In genomic region chr3:9780920-9781319, GRCh38 we compare ENCODE assay signal across 14 cellular contexts. TPM values are rescaled to one million over a fixed set of nuclear protein-coding genes. Genes with fewer than 3 reads are reported as not detected.
DNase-seq lines count a peak whose midpoint lies in the region; ATAC-seq and TF ChIP-seq lines count a peak whose summit lies in the region.
"Had no signal": no experiment of that assay in that cellular context is flagged by ENCODE, and none has a peak within 500 bp of the region (broad histone marks: within the 10 kb centered on the region; RNA-seq: fewer than 3 reads in every experiment).

No MANE protein-coding gene starts in this region.

- no peaks in the 10 kb centered on the region for H3K27me3 Mint-ChIP-seq in activated T-cell treated with anti-CD3 and anti-CD28 coated beads, Interleukin-2, amount 50 U/mL, for 72 hours (ENCODE audit: low read depth)
- no peaks in the 10 kb centered on the region for H3K27me3 Mint-ChIP-seq in activated T-cell treated with anti-CD3 and anti-CD28 coated beads, Interleukin-2, amount 50 U/mL, for 4 hours (ENCODE audit: low read depth)
- H3K27me3 Mint-ChIP-seq in T-cell, result no peaks in the 10 kb centered on the region
- H3K27me3 Mint-ChIP-seq in stimulated activated memory B cell treated with anti-CD40 and anti-IgM and Interleukin-4, amounts not matched to agents 10 μg/mL and 1 μg/mL and 100 μg/mL, for 72 hours, result no peaks in the 10 kb centered on the region

- TF ChIP-seq CTCF in dorsolateral prefrontal cortex (IDR thresholded peaks at IDR 0.05 in 54 of 56, conservative IDR thresholded peaks at IDR 0.05 in 2 of 56; ENCODE audit: low read depth in 1 of 56, partially characterized antibody in 56 of 56) (no peak), GM13976 (IDR thresholded peaks at IDR 0.05; ENCODE audit: borderline replicate concordance, control extremely low read depth, extremely low read depth, insufficient read depth, missing control alignments) (no peak)

- POLR2A ChIA-PET in T-cell (lab: Charles Lee), result interaction anchor here (0.6 to 1.0 kb wide), 3 partner anchors 12 to 110 kb away, joined by 3 to 4 read pairs (median 3); partner anchors contain the start of genes ARPC4 (in 1 of the 2) and TADA3 (in 1 of the 2)

- H3K27ac ChIP-seq in dorsolateral prefrontal cortex, result peak overlapping the region in 46 of 59 donors; percentile 3 to 78 (median 60)

- H3K27me3 ChIP-seq in dorsolateral prefrontal cortex, result no peaks in the 10 kb centered on the region

- intact Hi-C loops in dorsolateral prefrontal cortex (cut with DNase I), result no loop called here

- H3K4me3 ChIP-seq in dorsolateral prefrontal cortex, result no peak overlapping the region
- H3K4me3 ChIP-seq: K562, thoracic aorta had no signal

- peaks cover 74% of the 10 kb centered on the region for H3K4me1 Mint-ChIP-seq in activated T-cell treated with anti-CD3 and anti-CD28 coated beads, Interleukin-2, amount 50 U/mL, for 72 hours (ENCODE audit: low read depth)
- peaks cover 61% of the 10 kb centered on the region for H3K4me1 Mint-ChIP-seq in activated T-cell treated with anti-CD3 and anti-CD28 coated beads, Interleukin-2, amount 50 U/mL, for 4 hours (ENCODE audit: low read depth)
- peaks cover 46 to 67% (median 54%) of the 10 kb centered on the region in 3 donors for H3K4me1 Mint-ChIP-seq in T-cell
- H3K4me1 Mint-ChIP-seq in stimulated activated memory B cell treated with anti-CD40 and anti-IgM and Interleukin-4, amounts not matched to agents 10 μg/mL and 1 μg/mL and 100 μg/mL, for 72 hours, result peaks cover 63% of the 10 kb centered on the region

- H3K27ac Mint-ChIP-seq in activated T-cell treated with anti-CD3 and anti-CD28 coated beads, Interleukin-2, amount 50 U/mL, for 72 hours, result peak overlapping the region; percentile 81
- H3K27ac Mint-ChIP-seq in T-cell, result peak overlapping the region; percentile 21 to 84
- H3K27ac Mint-ChIP-seq in stimulated activated memory B cell treated with anti-CD40 and anti-IgM and Interleukin-4, amounts not matched to agents 10 μg/mL and 1 μg/mL and 100 μg/mL, for 72 hours, result peak overlapping the region; percentile 97

- H3K9me3 Mint-ChIP-seq in activated T-cell treated with anti-CD3 and anti-CD28 coated beads, Interleukin-2, amount 50 U/mL, for 72 hours, result peaks cover 0 to 3% of the 10 kb centered on the region in 2 donors
- H3K9me3 Mint-ChIP-seq in activated T-cell treated with anti-CD3 and anti-CD28 coated beads, Interleukin-2, amount 50 U/mL, for 4 hours, result no peaks in the 10 kb centered on the region
- H3K9me3 Mint-ChIP-seq in T-cell, result no peaks in the 10 kb centered on the region
- no peaks in the 10 kb centered on the region for H3K9me3 Mint-ChIP-seq in stimulated activated memory B cell treated with anti-CD40 and anti-IgM and Interleukin-4, amounts not matched to agents 10 μg/mL and 1 μg/mL and 100 μg/mL, for 72 hours

- CTCF ChIA-PET in T-cell (lab: Charles Lee), result interaction anchor here in 1 of 2 donors (0.7 to 1.2 kb wide), 2 partner anchors 17 to 54 kb away, joined by 3 read pairs; no protein-coding TSS in a partner anchor

- in situ Hi-C loops in GM13976 (cut with MboI; ENCODE audit: low sequenced_read_pairs, unreplicated experiment), result no loop called here

- DNase-seq in activated T-cell treated with anti-CD3 and anti-CD28 coated beads, Interleukin-2, amount 50 U/mL, for 72 hours, result no peak
- DNase-seq in activated T-cell treated with anti-CD3 and anti-CD28 coated beads, Interleukin-2, amount 50 U/mL, for 4 hours, result no peak
- DNase-seq in T-cell, result no peak
- no peak for DNase-seq in dorsolateral prefrontal cortex
- no peak for DNase-seq in GM13976 (ENCODE audit: low spot score)
- DNase-seq in inferior parietal cortex (ENCODE audit: extremely low spot score), result no peak
- DNase-seq: amniotic stem cell, H7, mesendoderm, NCI-H510A treated with DMSO at 0.1 percent for 48 hours had no signal

- H3K4me3 Mint-ChIP-seq in activated T-cell treated with anti-CD3 and anti-CD28 coated beads, Interleukin-2, amount 50 U/mL, for 72 hours, result peak overlapping the region; percentile 42 to 82
- H3K4me3 Mint-ChIP-seq in activated T-cell treated with anti-CD3 and anti-CD28 coated beads, Interleukin-2, amount 50 U/mL, for 4 hours, result no peak overlapping the region
- peak overlapping the region in 1 of 3 donors; percentile 71 for H3K4me3 Mint-ChIP-seq in T-cell
- H3K4me3 Mint-ChIP-seq in stimulated activated memory B cell treated with anti-CD40 and anti-IgM and Interleukin-4, amounts not matched to agents 10 μg/mL and 1 μg/mL and 100 μg/mL, for 72 hours, result peak overlapping the region; percentile 55

- peaks cover 13 to 25% of the 10 kb centered on the region in 2 donors for H3K36me3 Mint-ChIP-seq in activated T-cell treated with anti-CD3 and anti-CD28 coated beads, Interleukin-2, amount 50 U/mL, for 72 hours (ENCODE audit: insufficient read depth in 2 of 2)
- H3K36me3 Mint-ChIP-seq in activated T-cell treated with anti-CD3 and anti-CD28 coated beads, Interleukin-2, amount 50 U/mL, for 4 hours (ENCODE audit: insufficient read depth), result peaks cover 20% of the 10 kb centered on the region
- peaks cover 24% of the 10 kb centered on the region for H3K36me3 Mint-ChIP-seq in T-cell
- H3K36me3 Mint-ChIP-seq in stimulated activated memory B cell treated with anti-CD40 and anti-IgM and Interleukin-4, amounts not matched to agents 10 μg/mL and 1 μg/mL and 100 μg/mL, for 72 hours, result peaks cover 40% of the 10 kb centered on the region

- no peak for ATAC-seq in activated T-cell treated with anti-CD3 and anti-CD28 coated beads, Interleukin-2, amount 50 U/mL, for 72 hours (replicated peaks in 1 of 2)
- ATAC-seq in activated T-cell treated with anti-CD3 and anti-CD28 coated beads, Interleukin-2, amount 50 U/mL, for 4 hours, result no peak
- no peak for ATAC-seq in T-cell (replicated peaks in 1 of 4)
- no peak for ATAC-seq in stimulated activated memory B cell treated with anti-CD40 and anti-IgM and Interleukin-4, amounts not matched to agents 10 μg/mL and 1 μg/mL and 100 μg/mL, for 72 hours
- no peak for ATAC-seq in GM18870 (IDR thresholded peaks at IDR 0.05; ENCODE audit: unreplicated experiment)
- ATAC-seq: K562 had no signal

RNA-seq across cellular contexts. Expression of gene CAMK1, which starts 11.2 kb away (rescaled TPM):
- total RNA-seq in activated T-cell treated with anti-CD3 and anti-CD28 coated beads, Interleukin-2, amount 50 U/mL, for 72 hours, result 10 to 100 TPM; 38.6 to 47.4 TPM
- total RNA-seq in activated T-cell treated with anti-CD3 and anti-CD28 coated beads, Interleukin-2, amount 50 U/mL, for 4 hours, result 10 to 100 TPM; 15.3 to 20.7 (median 15.7) TPM
- total RNA-seq in T-cell (1 to 10 TPM; 1.1 to 1.7 (median 1.3) TPM), dorsolateral prefrontal cortex (10 to 100 TPM; 23.2 to 90.8 (median 62.7) TPM)

RNA-seq across cellular contexts. Expression of gene TADA3, which starts 11.4 kb away (rescaled TPM):
- total RNA-seq in activated T-cell treated with anti-CD3 and anti-CD28 coated beads, Interleukin-2, amount 50 U/mL, for 72 hours, result 100 to 1,000 TPM; 105 to 112 TPM
- 10 to 100 TPM; 39.3 to 42.0 (median 40.2) TPM for total RNA-seq in activated T-cell treated with anti-CD3 and anti-CD28 coated beads, Interleukin-2, amount 50 U/mL, for 4 hours
- total RNA-seq in T-cell (10 to 100 TPM; 29.1 to 46.5 (median 41.1) TPM), dorsolateral prefrontal cortex (10 to 100 TPM; 38.3 to 82.0 (median 54.2) TPM)

RNA-seq across cellular contexts. Expression of gene ARPC4, which starts 12.0 kb away (rescaled TPM):
- total RNA-seq in activated T-cell treated with anti-CD3 and anti-CD28 coated beads, Interleukin-2, amount 50 U/mL, for 72 hours, result 100 to 1,000 TPM; 168 to 176 TPM
- 100 to 1,000 TPM; 257 to 268 (median 264) TPM for total RNA-seq in activated T-cell treated with anti-CD3 and anti-CD28 coated beads, Interleukin-2, amount 50 U/mL, for 4 hours
- total RNA-seq in T-cell (100 to 1,000 TPM; 144 to 160 (median 147) TPM), dorsolateral prefrontal cortex (100 to 1,000 TPM in 92 of 120 experiments, 10 to 100 TPM in 28; 82.2 to 149 (median 112) TPM)

RNA-seq across cellular contexts. Expression of gene TTLL3, which starts 29.1 kb away (rescaled TPM):
- total RNA-seq in activated T-cell treated with anti-CD3 and anti-CD28 coated beads, Interleukin-2, amount 50 U/mL, for 72 hours, result 10 to 100 TPM; 63.6 to 75.5 TPM
- 10 to 100 TPM in 2 of 3 donors, 1 to 10 TPM in 1; 9.2 to 13.5 (median 11.1) TPM for total RNA-seq in activated T-cell treated with anti-CD3 and anti-CD28 coated beads, Interleukin-2, amount 50 U/mL, for 4 hours
- 10 to 100 TPM; 59.8 to 94.9 (median 67.4) TPM for total RNA-seq in T-cell
- 100 to 1,000 TPM in 1 of 120 experiments, 10 to 100 TPM in 119; 35.9 to 103 (median 60.7) TPM for total RNA-seq in dorsolateral prefrontal cortex

RNA-seq across cellular contexts. Expression of gene OGG1, which starts 31.2 kb away (rescaled TPM):
- total RNA-seq in activated T-cell treated with anti-CD3 and anti-CD28 coated beads, Interleukin-2, amount 50 U/mL, for 72 hours, result 10 to 100 TPM; 31.0 to 33.4 TPM
- 10 to 100 TPM; 25.2 to 30.5 (median 28.8) TPM for total RNA-seq in activated T-cell treated with anti-CD3 and anti-CD28 coated beads, Interleukin-2, amount 50 U/mL, for 4 hours
- total RNA-seq in T-cell (10 to 100 TPM; 18.3 to 41.3 (median 38.1) TPM), dorsolateral prefrontal cortex (10 to 100 TPM; 18.6 to 54.6 (median 30.3) TPM)

Comparison
In these comparisons a context has a peak if more than half of its experiments do, and no peak if none do; other contexts are left out.
1. RNA of gene CAMK1, which starts 11.2 kb away (total RNA-seq): 23.2 to 90.8 TPM in dorsolateral prefrontal cortex, 38.6 to 47.4 TPM in activated T-cell treated with anti-CD3 and anti-CD28 coated beads, Interleukin-2, amount 50 U/mL, for 72 hours and 15.3 to 20.7 TPM in activated T-cell treated with anti-CD3 and anti-CD28 coated beads, Interleukin-2, amount 50 U/mL, for 4 hours; 1.1 to 1.7 TPM in T-cell; every median in the first group is over 4 times any median in the second.
2. Peak in every context shown above with its lines, with median percentiles within 50 percentile points of each other: H3K27ac Mint-ChIP-seq.